Comparison of ENCODE assay signal across 34 cellular contexts in the genomic region with DNA sequence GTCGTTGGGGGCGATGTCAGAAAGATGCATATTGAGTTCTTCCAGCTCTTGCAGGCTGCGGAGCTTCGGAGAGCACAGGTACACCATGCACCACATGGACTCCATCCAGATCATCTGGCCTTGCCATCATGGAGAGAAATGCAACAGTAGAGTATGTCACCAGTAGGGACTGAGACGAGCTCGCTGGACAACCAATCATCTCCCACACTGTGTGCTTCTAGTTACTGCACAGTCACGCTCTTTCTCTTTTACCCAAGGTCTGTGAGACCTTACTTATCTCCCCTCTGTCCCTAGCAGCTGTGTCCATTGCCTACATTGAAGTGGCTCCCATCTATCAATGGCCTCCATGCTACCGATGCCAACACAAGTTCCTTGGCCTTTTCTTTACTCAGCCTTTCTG.
"Had no signal": no experiment of that assay in that cellular context is flagged by ENCODE, and none has a peak within 500 bp of the region (broad histone marks: within the 10 kb centered on the region; RNA-seq: fewer than 3 reads in every experiment).

No MANE protein-coding gene starts in this region.

- H3K9me3 ChIP-seq: adrenal gland, breast epithelium had no signal

- ATAC-seq: activated CD8-positive, alpha-beta T cell treated with anti-CD3 and anti-CD28 coated beads for 36 hours; activated naive CD4-positive, alpha-beta T cell treated with anti-CD3 and anti-CD28 coated beads, Interleukin-2, amount 50 U/mL, for 72 hours; activated T-cell treated with anti-CD3 and anti-CD28 coated beads, Interleukin-2, amount 50 U/mL, for 4 hours; activated T-cell treated with anti-CD3 and anti-CD28 coated beads, Interleukin-2, amount 50 U/mL, for 72 hours; activated T-helper 17 cell treated with anti-CD3 and anti-CD28 coated beads, Interleukin-2, amount 50 U/mL, for 72 hours had no signal

- H3K4me3 ChIP-seq: adrenal gland, breast epithelium, cardiac muscle cell had no signal

- H3K36me3 ChIP-seq: adrenal gland, brain microvascular endothelial cell, breast epithelium, cardiac muscle cell had no signal

- H3K27me3 ChIP-seq: adrenal gland, brain microvascular endothelial cell, breast epithelium, cardiac muscle cell had no signal

- FAIRE-seq: TTC549 had no signal

- DNase-seq: activated B cell treated with CpG ODN at 0.5 μM for 24 hours; activated CD4-positive, alpha-beta memory T cell treated with anti-CD3 and anti-CD28 coated beads for 36 hours; activated CD4-positive, alpha-beta T cell treated with anti-CD3 and anti-CD28 coated beads for 4 hours; activated CD4-positive, alpha-beta T cell treated with anti-CD3 and anti-CD28 coated beads, Interleukin-2, amount 10 ng/mL, durations not matched to agents 24 days and 14 days; activated CD4-positive, alpha-beta T cell treated with anti-CD3 and anti-CD28 coated beads, Interleukin-2, amount 50 U/mL, for 1 hour; activated CD4-positive, alpha-beta T cell treated with anti-CD3 and anti-CD28 coated beads, Interleukin-2, amount 50 U/mL, for 4 hours; activated CD4-positive, CD25-positive, alpha-beta regulatory T cell treated with anti-CD3 and anti-CD28 coated beads, Interleukin-2, amount 50 U/mL, for 72 hours; activated CD8-positive, alpha-beta memory T cell treated with anti-CD3 and anti-CD28 coated beads, Interleukin-2, amount 50 U/mL, for 4 hours; activated CD8-positive, alpha-beta T cell treated with anti-CD3 and anti-CD28 coated beads for 36 hours; activated effector memory CD4-positive, alpha-beta T cell treated with anti-CD3 and anti-CD28 coated beads, Interleukin-2, amount 50 U/mL, for 16 hours; activated gamma-delta T cell treated with Interleukin-2 at 50 U/mL for 16 hours; activated naive CD4-positive, alpha-beta T cell; activated naive CD4-positive, alpha-beta T cell treated with anti-CD3 and anti-CD28 coated beads for 36 hours; activated naive CD4-positive, alpha-beta T cell treated with anti-CD3 and anti-CD28 coated beads, Interleukin-2, amount 50 U/mL, for 16 hours; activated naive CD8-positive, alpha-beta T cell treated with anti-CD3 and anti-CD28 coated beads for 36 hours; activated T-cell treated with anti-CD3 and anti-CD28 coated beads for 4 hours; activated T-cell treated with anti-CD3 and anti-CD28 coated beads, Interleukin-2, amount 50 U/mL, for 1 hour; activated T-cell treated with anti-CD3 and anti-CD28 coated beads, Interleukin-2, amount 50 U/mL, for 4 hours; activated T-cell treated with anti-CD3 and anti-CD28 coated beads, Interleukin-2, amount 50 U/mL, for 72 hours; adrenal gland; amniotic stem cell; aorta; brain microvascular endothelial cell; caudate nucleus; cerebellar nuclear complex; T-helper 1 cell; T-helper 2 cell; T-helper 9 cell had no signal

- H3K4me1 ChIP-seq: adrenal gland, breast epithelium had no signal

- H3K27ac ChIP-seq: adrenal gland, brain microvascular endothelial cell, breast epithelium, cardiac muscle cell, VCaP had no signal
